ENCODE assay signal across 33 cellular contexts in genomic region chr10:115004236-115004862, GRCh38.
"Had no signal": no experiment of that assay in that cellular context is flagged by ENCODE, and none has a peak within 500 bp of the region (broad histone marks: within the 10 kb centered on the region; RNA-seq: fewer than 3 reads in every experiment).

No MANE protein-coding gene starts in this region.

- H3K9me3 Mint-ChIP-seq: activated CD4-positive, alpha-beta memory T cell treated with anti-CD3 and anti-CD28 coated beads for 36 hours; activated CD4-positive, alpha-beta T cell treated with anti-CD3 and anti-CD28 coated beads, Interleukin-2, amount 10 ng/mL, durations not matched to agents 24 days and 14 days; activated naive CD4-positive, alpha-beta T cell treated with anti-CD3 and anti-CD28 coated beads for 36 hours; activated naive CD4-positive, alpha-beta T cell treated with anti-CD3 and anti-CD28 coated beads, Interleukin-2, amount 50 U/mL, for 24 hours; activated T-helper 1 cell treated with anti-CD3 and anti-CD28 coated beads, Interleukin-12 subunit alpha, Interleukin-12 subunit beta, Interleukin-2, Interleukin-4 antibody, amounts not matched to agents 30 ng/mL and 10 ng/mL and 1 ng/mL, durations not matched to agents 14 hours and 24 hours and 36 hours; activated T-helper 2 cell treated with anti-CD3 and anti-CD28 coated beads, Interferon-gamma antibody, Interleukin-2, Interleukin-4, amounts not matched to agents 10 μg/mL and 5 μg/mL and 100 μg/mL, durations not matched to agents 14 hours and 24 hours and 36 hours; effector memory CD8-positive, alpha-beta T cell had no signal

- H3K27me3 ChIP-seq: adrenal gland, body of pancreas, foreskin keratinocyte, gastrocnemius medialis had no signal

- H3K27ac ChIP-seq: adrenal gland, body of pancreas, esophagus muscularis mucosa, foreskin keratinocyte, gastrocnemius medialis, heart left ventricle had no signal

- H3K4me1 Mint-ChIP-seq: activated CD4-positive, alpha-beta T cell treated with anti-CD3 and anti-CD28 coated beads for 36 hours; activated CD4-positive, alpha-beta T cell treated with anti-CD3 and anti-CD28 coated beads, Interleukin-2, amount 10 ng/mL, durations not matched to agents 24 days and 14 days; activated naive CD4-positive, alpha-beta T cell treated with anti-CD3 and anti-CD28 coated beads, Interleukin-2, amount 50 U/mL, for 24 hours; activated naive CD8-positive, alpha-beta T cell treated with anti-CD3 and anti-CD28 coated beads for 36 hours had no signal

- H3K4me3 Mint-ChIP-seq: activated CD4-positive, alpha-beta memory T cell treated with anti-CD3 and anti-CD28 coated beads for 36 hours; activated CD4-positive, alpha-beta T cell treated with anti-CD3 and anti-CD28 coated beads for 36 hours; activated CD4-positive, alpha-beta T cell treated with anti-CD3 and anti-CD28 coated beads, Interleukin-2, amount 10 ng/mL, durations not matched to agents 24 days and 14 days; activated CD8-positive, alpha-beta memory T cell treated with anti-CD3 and anti-CD28 coated beads, Interleukin-2, amount 10 ng/mL, durations not matched to agents 7 days and 5 days; activated CD8-positive, alpha-beta T cell treated with anti-CD3 and anti-CD28 coated beads, Interleukin-2, amount 10 ng/mL, durations not matched to agents 7 days and 5 days; activated naive CD4-positive, alpha-beta T cell treated with anti-CD3 and anti-CD28 coated beads for 36 hours; activated naive CD4-positive, alpha-beta T cell treated with anti-CD3 and anti-CD28 coated beads, Interleukin-2, amount 50 U/mL, for 24 hours; activated naive CD8-positive, alpha-beta T cell treated with anti-CD3 and anti-CD28 coated beads for 36 hours; activated naive CD8-positive, alpha-beta T cell treated with anti-CD3 and anti-CD28 coated beads, Interleukin-2, amount 50 U/mL, for 24 hours; activated T-helper 1 cell treated with anti-CD3 and anti-CD28 coated beads, Interleukin-12 subunit alpha, Interleukin-12 subunit beta, Interleukin-2, Interleukin-4 antibody, amounts not matched to agents 30 ng/mL and 10 ng/mL and 1 ng/mL, durations not matched to agents 14 hours and 24 hours and 36 hours; effector memory CD8-positive, alpha-beta T cell had no signal

- H3K36me3 ChIP-seq: adrenal gland, esophagus muscularis mucosa, gastrocnemius medialis, heart left ventricle had no signal

- H3K4me1 ChIP-seq: body of pancreas, foreskin keratinocyte had no signal

- H3K4me3 ChIP-seq: adrenal gland, body of pancreas, esophagus muscularis mucosa, gastrocnemius medialis, heart left ventricle had no signal

- H3K36me3 Mint-ChIP-seq: activated CD4-positive, alpha-beta memory T cell treated with anti-CD3 and anti-CD28 coated beads for 36 hours; activated CD8-positive, alpha-beta memory T cell treated with anti-CD3 and anti-CD28 coated beads, Interleukin-2, amount 10 ng/mL, durations not matched to agents 7 days and 5 days; activated naive CD4-positive, alpha-beta T cell treated with anti-CD3 and anti-CD28 coated beads, Interleukin-2, amount 50 U/mL, for 24 hours; activated naive CD8-positive, alpha-beta T cell treated with anti-CD3 and anti-CD28 coated beads for 36 hours had no signal

- ATAC-seq: activated CD4-positive, alpha-beta T cell treated with anti-CD3 and anti-CD28 coated beads for 36 hours; activated CD8-positive, alpha-beta memory T cell treated with anti-CD3 and anti-CD28 coated beads, Interleukin-2, amount 10 ng/mL, durations not matched to agents 7 days and 5 days; activated CD8-positive, alpha-beta T cell treated with anti-CD3 and anti-CD28 coated beads, Interleukin-2, amount 10 ng/mL, durations not matched to agents 7 days and 5 days; activated naive CD8-positive, alpha-beta T cell treated with anti-CD3 and anti-CD28 coated beads, Interleukin-2, amount 50 U/mL, for 24 hours; body of pancreas; effector memory CD8-positive, alpha-beta T cell; foreskin keratinocyte; gastrocnemius medialis; heart left ventricle had no signal

- DNase-seq: activated CD4-positive, alpha-beta memory T cell treated with anti-CD3 and anti-CD28 coated beads for 36 hours; activated CD4-positive, alpha-beta T cell treated with anti-CD3 and anti-CD28 coated beads for 36 hours; activated CD4-positive, alpha-beta T cell treated with anti-CD3 and anti-CD28 coated beads, Interleukin-2, amount 10 ng/mL, durations not matched to agents 24 days and 14 days; activated CD4-positive, CD25-positive, alpha-beta regulatory T cell; activated CD4-positive, CD25-positive, alpha-beta regulatory T cell treated with anti-CD3 and anti-CD28 coated beads, Interleukin-2, amount 50 U/mL, for 72 hours; activated CD8-positive, alpha-beta memory T cell treated with anti-CD3 and anti-CD28 coated beads, Interleukin-2, amount 10 ng/mL, durations not matched to agents 7 days and 5 days; activated CD8-positive, alpha-beta memory T cell treated with anti-CD3 and anti-CD28 coated beads, Interleukin-2, amount 50 U/mL, for 4 hours; activated CD8-positive, alpha-beta T cell treated with anti-CD3 and anti-CD28 coated beads, Interleukin-2, amount 10 ng/mL, durations not matched to agents 7 days and 5 days; activated effector memory CD4-positive, alpha-beta T cell treated with anti-CD3 and anti-CD28 coated beads, Interleukin-2, amount 50 U/mL, for 16 hours; activated naive CD4-positive, alpha-beta T cell treated with anti-CD3 and anti-CD28 coated beads for 36 hours; activated naive CD8-positive, alpha-beta T cell treated with anti-CD3 and anti-CD28 coated beads for 36 hours; activated naive CD8-positive, alpha-beta T cell treated with anti-CD3 and anti-CD28 coated beads, Interleukin-2, amount 50 U/mL, for 24 hours; activated T-cell treated with anti-CD3 and anti-CD28 coated beads, Interleukin-2, amount 50 U/mL, for 1 hour; activated T-cell treated with anti-CD3 and anti-CD28 coated beads, Interleukin-2, amount 50 U/mL, for 48 hours; adrenal gland; amygdala; aorta; body of pancreas; caudate nucleus; cortex of kidney; dermis blood vessel endothelial cell; effector CD4-positive, alpha-beta T cell; effector memory CD8-positive, alpha-beta T cell; erythroblast; foreskin keratinocyte; gastrocnemius medialis; glutamatergic neuron; heart left ventricle; T-helper 2 cell had no signal

- H3K9me3 ChIP-seq: adrenal gland, body of pancreas, esophagus muscularis mucosa, gastrocnemius medialis, heart left ventricle had no signal

- H3K27ac Mint-ChIP-seq: activated CD4-positive, alpha-beta memory T cell treated with anti-CD3 and anti-CD28 coated beads for 36 hours; activated CD4-positive, alpha-beta T cell treated with anti-CD3 and anti-CD28 coated beads for 36 hours; activated CD4-positive, alpha-beta T cell treated with anti-CD3 and anti-CD28 coated beads, Interleukin-2, amount 10 ng/mL, durations not matched to agents 24 days and 14 days; activated CD8-positive, alpha-beta memory T cell treated with anti-CD3 and anti-CD28 coated beads, Interleukin-2, amount 10 ng/mL, durations not matched to agents 7 days and 5 days; activated CD8-positive, alpha-beta T cell treated with anti-CD3 and anti-CD28 coated beads, Interleukin-2, amount 10 ng/mL, durations not matched to agents 7 days and 5 days; activated naive CD4-positive, alpha-beta T cell treated with anti-CD3 and anti-CD28 coated beads for 36 hours; activated naive CD4-positive, alpha-beta T cell treated with anti-CD3 and anti-CD28 coated beads, Interleukin-2, amount 50 U/mL, for 24 hours; activated naive CD8-positive, alpha-beta T cell treated with anti-CD3 and anti-CD28 coated beads for 36 hours; activated naive CD8-positive, alpha-beta T cell treated with anti-CD3 and anti-CD28 coated beads, Interleukin-2, amount 50 U/mL, for 24 hours; activated T-helper 1 cell treated with anti-CD3 and anti-CD28 coated beads, Interleukin-12 subunit alpha, Interleukin-12 subunit beta, Interleukin-2, Interleukin-4 antibody, amounts not matched to agents 30 ng/mL and 10 ng/mL and 1 ng/mL, durations not matched to agents 14 hours and 24 hours and 36 hours; activated T-helper 2 cell treated with anti-CD3 and anti-CD28 coated beads, Interferon-gamma antibody, Interleukin-2, Interleukin-4, amounts not matched to agents 10 μg/mL and 5 μg/mL and 100 μg/mL, durations not matched to agents 14 hours and 24 hours and 36 hours; effector memory CD8-positive, alpha-beta T cell had no signal
